ENCODE assay signal across 20 cellular contexts in genomic region chr5:175561085-175561484, GRCh38.
A peak's percentile ranks its signal among the peaks of the same experiment; 100 is the strongest.
DNase-seq lines count a peak whose midpoint lies in the region; ATAC-seq and TF ChIP-seq lines count a peak whose summit lies in the region.
"Had no signal": no experiment of that assay in that cellular context is flagged by ENCODE, and none has a peak within 500 bp of the region (broad histone marks: within the 10 kb centered on the region; RNA-seq: fewer than 3 reads in every experiment).

No MANE protein-coding gene starts in this region.

- peaks cover 62% of the 10 kb centered on the region for H3K4me1 Mint-ChIP-seq in WTC11
- H3K4me1 Mint-ChIP-seq: B cell had no signal

- POLR2A ChIA-PET in HEK293 (lab: Yijun Ruan, JAX) (no interaction called here), WTC11 (lab: Charles Lee) (no interaction called here)

- DNase-seq in WTC11 (ENCODE audit: low spot score) (no peak), DMS 273 treated with DMSO at 0.1 percent for 48 hours (lab: John Stamatoyannopoulos, UW) (no peak), DMS153 treated with DMSO at 0.1 percent for 48 hours (lab: John Stamatoyannopoulos, UW; ENCODE audit: unreplicated experiment) (no peak), NCI-H226 (no peak)
- no peak for DNase-seq in activated naive CD4-positive, alpha-beta T cell treated with anti-CD3 and anti-CD28 coated beads, Interleukin-2, amount 50 U/mL, for 72 hours (ENCODE audit: low spot score in 2 of 2)
- DNase-seq: Caco-2; CD4-positive, alpha-beta T cell; DMS153; DND-41; EL; GOT3; IMR-90 had no signal

- H3K9me3 Mint-ChIP-seq in WTC11, result no peaks in the 10 kb centered on the region
- H3K9me3 Mint-ChIP-seq in activated naive CD4-positive, alpha-beta T cell treated with anti-CD3 and anti-CD28 coated beads, Interleukin-2, amount 50 U/mL, for 72 hours, result no peaks in the 10 kb centered on the region
- H3K9me3 Mint-ChIP-seq: CD4-positive, alpha-beta T cell had no signal

- H3K9me3 ChIP-seq in BLaER1 treated with 17β-estradiol and CSF1 and Interleukin-3, amounts not matched to agents 10 nM and 100 nM (replicated peaks in 1 of 11), result no peaks in the 10 kb centered on the region
- H3K9me3 ChIP-seq in HEK293 (ENCODE audit: control insufficient read depth, insufficient read depth, low read depth, low read length) (no peaks in the 10 kb centered on the region), iPS-15b (ENCODE audit: control insufficient read depth, insufficient read depth, low read length) (no peaks in the 10 kb centered on the region)
- H3K9me3 ChIP-seq: Caco-2, HAP-1 had no signal

- no peak overlapping the region for H3K4me3 Mint-ChIP-seq in WTC11
- H3K4me3 Mint-ChIP-seq: B cell; CD4-positive, alpha-beta T cell had no signal

- no peaks in the 10 kb centered on the region for H3K36me3 Mint-ChIP-seq in WTC11
- no peaks in the 10 kb centered on the region for H3K36me3 Mint-ChIP-seq in activated naive CD4-positive, alpha-beta T cell treated with anti-CD3 and anti-CD28 coated beads, Interleukin-2, amount 50 U/mL, for 72 hours

- H3K27me3 ChIP-seq in BLaER1 treated with 17β-estradiol and CSF1 and Interleukin-3, amounts not matched to agents 10 nM and 100 nM, result no peaks in the 10 kb centered on the region
- H3K27me3 ChIP-seq in iPS-15b (ENCODE audit: control insufficient read depth, insufficient read depth, low read length), result no peaks in the 10 kb centered on the region

- peaks cover 6 to 25% (median 18%) of the 10 kb centered on the region in 10 experiments; a peak in 16 of 20 replicates for H3K4me1 ChIP-seq in BLaER1 treated with 17β-estradiol and CSF1 and Interleukin-3, amounts not matched to agents 10 nM and 100 nM
- H3K4me1 ChIP-seq in HEK293 (ENCODE audit: control insufficient read depth, insufficient read depth, low read length) (no peaks in the 10 kb centered on the region), iPS-15b (ENCODE audit: control insufficient read depth, insufficient read depth, low read length) (peaks cover 4% of the 10 kb centered on the region)
- H3K4me1 ChIP-seq: HAP-1 had no signal

- no peak overlapping the region for H3K4me3 ChIP-seq in BLaER1 treated with 17β-estradiol and CSF1 and Interleukin-3, amounts not matched to agents 10 nM and 100 nM
- H3K4me3 ChIP-seq in HEK293 (ENCODE audit: low read depth, low read length), result no peak overlapping the region
- peak overlapping the region; percentile 4 for H3K4me3 ChIP-seq in iPS-15b (ENCODE audit: low read depth, low read length)
- H3K4me3 ChIP-seq: GM12878, HAP-1, K562 had no signal

- no peak overlapping the region for H3K9ac ChIP-seq in BLaER1 treated with 17β-estradiol and CSF1 and Interleukin-3, amounts not matched to agents 10 nM and 100 nM
- no peak overlapping the region for H3K9ac ChIP-seq in iPS-15b (ENCODE audit: low read depth, low read length)

- H3K27ac ChIP-seq in BLaER1 treated with 17β-estradiol and CSF1 and Interleukin-3, amounts not matched to agents 10 nM and 100 nM, result no peak overlapping the region
- no peak overlapping the region for H3K27ac ChIP-seq in HEK293 (ENCODE audit: extremely low read depth, low read depth, low read length)
- H3K27ac ChIP-seq: C4-2B had no signal

- ATAC-seq in WTC11, result peak; percentile 47
- no peak for ATAC-seq in activated naive CD4-positive, alpha-beta T cell treated with anti-CD3 and anti-CD28 coated beads, Interleukin-2, amount 50 U/mL, for 72 hours
- ATAC-seq: GM12878, K562 had no signal

- H3K4me2 ChIP-seq in BLaER1 treated with 17β-estradiol and CSF1 and Interleukin-3, amounts not matched to agents 10 nM and 100 nM, result peak overlapping the region in 6 of 11 experiments; percentile 1 to 56 (median 38); a peak in 7 of 22 replicates

- H3K27me3 Mint-ChIP-seq in WTC11 (ENCODE audit: low read depth), result no peaks in the 10 kb centered on the region

- CTCF ChIA-PET in HEK293 (lab: Yijun Ruan, JAX) (no interaction called here), WTC11 (lab: Charles Lee) (interaction anchor here (0.6 to 1.0 kb wide), 2 partner anchors 13 to 27 kb away, joined by 4 to 8 read pairs; no protein-coding TSS in a partner anchor)

- no peaks in the 10 kb centered on the region for H3K36me3 ChIP-seq in BLaER1 treated with 17β-estradiol and CSF1 and Interleukin-3, amounts not matched to agents 10 nM and 100 nM
- H3K36me3 ChIP-seq in HEK293 (ENCODE audit: control insufficient read depth in 2 of 2, insufficient read depth in 1 of 2, low read length in 2 of 2), result no peaks in the 10 kb centered on the region
- no peaks in the 10 kb centered on the region for H3K36me3 ChIP-seq in iPS-15b (ENCODE audit: control insufficient read depth, insufficient read depth, low read length)
- H3K36me3 ChIP-seq: HAP-1 had no signal

- TF ChIP-seq CTCF in HEK293 (tag by site-specific recombination; IDR thresholded peaks at IDR 0.05) (no peak), WTC11 (IDR thresholded peaks at IDR 0.05) (no peak)

- H4K20me1 ChIP-seq in BLaER1 treated with 17β-estradiol and CSF1 and Interleukin-3, amounts not matched to agents 10 nM and 100 nM, result no peaks in the 10 kb centered on the region; a peak in 1 of 22 replicates

- H3K27ac Mint-ChIP-seq in WTC11, result peak overlapping the region; percentile 91
- no peak overlapping the region for H3K27ac Mint-ChIP-seq in activated naive CD4-positive, alpha-beta T cell treated with anti-CD3 and anti-CD28 coated beads, Interleukin-2, amount 50 U/mL, for 72 hours
- H3K27ac Mint-ChIP-seq: B cell; CD4-positive, alpha-beta T cell had no signal

TF ChIP-seq in HEK293, 187 proteins besides CTCF, POLR2A, EP300 and RAD21:
- TF ChIP-seq SCRT1 (tag by site-specific recombination; IDR thresholded peaks at IDR 0.05; ENCODE audit: borderline replicate concordance), result peak; percentile 24; the same call in 1 of the 2 replicates
- no peak for TF ChIP-seq ZNF585B (tag by site-specific recombination; IDR thresholded peaks at IDR 0.05)
- no peak for TF ChIP-seq ZNF302 (tag by site-specific recombination; IDR thresholded peaks at IDR 0.05; ENCODE audit: low read depth)
- TF ChIP-seq SCRT2 (tag by site-specific recombination; IDR thresholded peaks at IDR 0.05), result peak; percentile 63
- TF ChIP-seq ZNF19 (tag by site-specific recombination; IDR thresholded peaks at IDR 0.05; ENCODE audit: low read depth), result no peak
- TF ChIP-seq ZBTB1 (tag by site-specific recombination; IDR thresholded peaks at IDR 0.05), result no peak

TF ChIP-seq in WTC11, 78 proteins besides CTCF, POLR2A, EP300 and RAD21:
- TF ChIP-seq ZNF121 (CRISPR knock-in tag; IDR thresholded peaks at IDR 0.05) (peak; percentile 98), TEAD1 (CRISPR knock-in tag; IDR thresholded peaks at IDR 0.05) (0 out of 2 replicates have a peak, but pooled peaks have one; percentile 36), TEAD4 (CRISPR knock-in tag; IDR thresholded peaks at IDR 0.05) (peak; percentile 71; the same call in 1 of the 2 replicates), PRDM15 (CRISPR knock-in tag; IDR thresholded peaks at IDR 0.05) (no peak), MAX (CRISPR knock-in tag; IDR thresholded peaks at IDR 0.05) (peak; percentile 64; the same call in 1 of the 2 replicates)
